33 cellular contexts compared by ENCODE assay signal in genomic region chr2:16003152-16003551, GRCh38.
DNase-seq lines count a peak whose midpoint lies in the region; ATAC-seq, FAIRE-seq and TF ChIP-seq lines count a peak whose summit lies in the region.
"Had no signal": no experiment of that assay in that cellular context is flagged by ENCODE, and none has a peak within 500 bp of the region (broad histone marks: within the 10 kb centered on the region; RNA-seq: fewer than 3 reads in every experiment).

No MANE protein-coding gene starts in this region.

- FAIRE-seq in D721Med (lab: Jason Lieb, UNC): no peak
- FAIRE-seq: A204.1 had no signal

- no peaks in the 10 kb centered on the region for H3K36me3 ChIP-seq in BE2C
- H3K36me3 ChIP-seq: BLaER1; BLaER1 treated with 17β-estradiol and CSF1 and Interleukin-3, amounts not matched to agents 10 nM and 100 nM had no signal

- H3K27me3 ChIP-seq in BE2C: no peaks in the 10 kb centered on the region
- H3K27me3 ChIP-seq: BLaER1; BLaER1 treated with 17β-estradiol and CSF1 and Interleukin-3, amounts not matched to agents 10 nM and 100 nM had no signal

- ATAC-seq in HG02763 (IDR thresholded peaks at IDR 0.05; ENCODE audit: unreplicated experiment): no peak
- ATAC-seq: A549; CD8-positive, alpha-beta T cell had no signal

- peaks cover 11% of the 10 kb centered on the region for H3K4me1 Mint-ChIP-seq in endothelial cell (ENCODE audit: unreplicated experiment)
- H3K4me1 Mint-ChIP-seq in neural crest cell: peaks cover 43% of the 10 kb centered on the region
- H3K4me1 Mint-ChIP-seq: B cell; CD4-positive, alpha-beta memory T cell; CD8-positive, alpha-beta memory T cell had no signal

- H3K27ac Mint-ChIP-seq in endothelial cell (ENCODE audit: unreplicated experiment): no peak overlapping the region
- H3K27ac Mint-ChIP-seq in neural crest cell (ENCODE audit: unreplicated experiment): peak overlapping the region; percentile 38
- H3K27ac Mint-ChIP-seq: B cell; CD4-positive, alpha-beta memory T cell; CD4-positive, alpha-beta T cell; CD8-positive, alpha-beta memory T cell; CD8-positive, alpha-beta T cell had no signal

- DNase-seq in BE2C: peak; percentile 86
- DNase-seq in SK-N-DZ (ENCODE audit: low spot score): peak; percentile 93
- no peak for DNase-seq in endothelial cell (ENCODE audit: low spot score)
- no peak for DNase-seq in neural crest cell (ENCODE audit: low read depth, low spot score)
- DNase-seq in NCI-H2171 treated with DMSO at 0.1 percent for 48 hours (lab: John Stamatoyannopoulos, UW): no peak
- DNase-seq in D721Med (ENCODE audit: insufficient read length, low spot score): no peak
- no peak for DNase-seq in NCI-H524 (lab: John Stamatoyannopoulos, UW)
- DNase-seq: 8988T; ACHN; AML-193; C1 segment of cervical spinal cord; Caco-2; Calu3; CD4-positive, alpha-beta memory T cell; CD4-positive, alpha-beta T cell; CD4-positive, CD25-positive, alpha-beta regulatory T cell; CD8-positive, alpha-beta memory T cell; CD8-positive, alpha-beta T cell; COR-L47; DMS 273 treated with DMSO at 0.1 percent for 48 hours; DMS153; DMS53; DMS79; DMS79 treated with DMSO at 0.1 percent for 48 hours; DND-41; EL had no signal

- H3K9me3 ChIP-seq in BE2C: peaks cover 28% of the 10 kb centered on the region
- H3K9me3 ChIP-seq: A549, BLaER1, Caco-2 had no signal

- no peak overlapping the region for H3K4me3 ChIP-seq in BE2C (ENCODE audit: low read depth, low read length)
- H3K4me3 ChIP-seq: A549; BLaER1; BLaER1 treated with 17β-estradiol and CSF1 and Interleukin-3, amounts not matched to agents 10 nM and 100 nM had no signal

- H3K36me3 Mint-ChIP-seq in endothelial cell (ENCODE audit: low read depth, unreplicated experiment): peaks cover 4% of the 10 kb centered on the region
- peaks cover 3% of the 10 kb centered on the region for H3K36me3 Mint-ChIP-seq in neural crest cell (ENCODE audit: low read depth)
- H3K36me3 Mint-ChIP-seq: CD14-positive monocyte; CD4-positive, alpha-beta memory T cell; CD4-positive, CD25-positive, alpha-beta regulatory T cell; CD8-positive, alpha-beta memory T cell; CD8-positive, alpha-beta T cell had no signal

- no peaks in the 10 kb centered on the region for H3K4me1 ChIP-seq in BE2C

- H3K4me3 Mint-ChIP-seq in endothelial cell (ENCODE audit: unreplicated experiment): peak overlapping the region; percentile 26
- H3K4me3 Mint-ChIP-seq in neural crest cell: no peak overlapping the region
- H3K4me3 Mint-ChIP-seq: B cell; CD14-positive monocyte; CD4-positive, alpha-beta memory T cell; CD4-positive, alpha-beta T cell; CD4-positive, CD25-positive, alpha-beta regulatory T cell; CD8-positive, alpha-beta memory T cell; CD8-positive, alpha-beta T cell had no signal

- no peaks in the 10 kb centered on the region for H3K9me3 Mint-ChIP-seq in endothelial cell (ENCODE audit: unreplicated experiment)
- peaks cover 4% of the 10 kb centered on the region for H3K9me3 Mint-ChIP-seq in neural crest cell
- H3K9me3 Mint-ChIP-seq: CD4-positive, alpha-beta T cell; CD8-positive, alpha-beta T cell had no signal

- TF ChIP-seq CTCF in BE2C (IDR thresholded peaks at IDR 0.05; ENCODE audit: low read depth, low read length): no peak
- TF ChIP-seq CTCF in endothelial cell (IDR thresholded peaks at IDR 0.05; ENCODE audit: unreplicated experiment): no peak
- TF ChIP-seq CTCF in neural crest cell (conservative IDR thresholded peaks at IDR 0.05): no peak
- TF ChIP-seq CTCF in D721Med (IDR thresholded peaks at IDR 0.05; ENCODE audit: insufficient read depth, missing control alignments): no peak

- H3K27me3 Mint-ChIP-seq in endothelial cell (ENCODE audit: unreplicated experiment) (peaks cover 2% of the 10 kb centered on the region), neural crest cell (ENCODE audit: low read depth) (no peaks in the 10 kb centered on the region)

Comparison
In these comparisons a context has a peak if more than half of its experiments do, and no peak if none do; other contexts are left out.
1. DNase-seq: peak in BE2C (single experiment) and SK-N-DZ (single experiment); none in endothelial cell (single experiment), neural crest cell (single experiment), NCI-H2171 treated with DMSO at 0.1 percent for 48 hours (single experiment), D721Med (single experiment) and NCI-H524 (0 of 2).